ENCODE assay signal across 16 cellular contexts in the genomic region with DNA sequence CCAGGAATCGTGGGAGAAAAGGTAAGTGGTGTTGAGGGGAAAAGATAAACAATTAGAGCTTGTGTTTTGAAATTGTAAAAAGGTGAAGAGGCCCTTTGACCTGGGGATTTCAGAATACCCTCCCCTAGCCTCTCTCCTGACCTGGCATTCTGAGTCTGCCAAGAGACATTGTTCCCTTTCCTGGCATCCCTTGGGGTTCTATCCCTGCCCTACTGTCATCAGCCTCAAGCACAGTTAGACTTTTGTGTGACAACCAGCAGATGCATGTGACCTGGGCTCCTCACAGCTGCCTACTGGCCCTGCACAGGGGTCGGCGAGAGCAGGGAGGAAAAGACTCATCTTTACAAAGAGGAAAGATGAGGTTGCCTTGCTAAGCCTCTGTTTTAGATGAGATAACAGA.
A peak's percentile ranks its signal among the peaks of the same experiment; 100 is the strongest.
DNase-seq lines count a peak whose midpoint lies in the region; ATAC-seq, FAIRE-seq and TF ChIP-seq lines count a peak whose summit lies in the region.
"Had no signal": no experiment of that assay in that cellular context is flagged by ENCODE, and none has a peak within 500 bp of the region (broad histone marks: within the 10 kb centered on the region; RNA-seq: fewer than 3 reads in every experiment).

No MANE protein-coding gene starts in this region.

- TF ChIP-seq EP300 in HepG2 (IDR thresholded peaks at IDR 0.05; ENCODE audit: low read depth in 2 of 2, low read length in 2 of 2) (no peak), HepG2 (CRISPR knock-in tag; IDR thresholded peaks at IDR 0.05; ENCODE audit: borderline replicate concordance) (no peak)

- H3K4me3 Mint-ChIP-seq in chondrocyte (ENCODE audit: unreplicated experiment): no peak overlapping the region
- H3K4me3 Mint-ChIP-seq: activated CD4-positive, alpha-beta T cell treated with anti-CD3 and anti-CD28 coated beads, Interleukin-2, amount 10 ng/mL, durations not matched to agents 7 days and 5 days; effector memory CD8-positive, alpha-beta T cell; immature natural killer cell; natural killer cell had no signal

- 97% methylated on average over 3 of the region's 3 CpGs for WGBS in HepG2 (ENCODE audit: low lambda C conversion rate)

- TF ChIP-seq POLR2A in HepG2 (IDR thresholded peaks at IDR 0.05; ENCODE audit: insufficient read depth in 1 of 2, low read depth in 2 of 2, low read length in 2 of 2): no peak

- TF ChIP-seq CTCF in RWPE1 (conservative IDR thresholded peaks at IDR 0.05; ENCODE audit: low read depth) (no peak), chondrocyte (IDR thresholded peaks at IDR 0.05) (no peak), HepG2 (CRISPR knock-in tag; IDR thresholded peaks at IDR 0.05) (no peak)

- no peaks in the 10 kb centered on the region for H3K9me3 Mint-ChIP-seq in chondrocyte (ENCODE audit: low read depth)
- H3K9me3 Mint-ChIP-seq: activated CD4-positive, alpha-beta T cell treated with anti-CD3 and anti-CD28 coated beads, Interleukin-2, amount 10 ng/mL, durations not matched to agents 7 days and 5 days; effector memory CD8-positive, alpha-beta T cell; immature natural killer cell; natural killer cell had no signal

- H4K20me1 ChIP-seq in HepG2 (ENCODE audit: insufficient read depth, low read length): no peaks in the 10 kb centered on the region

- H3K27me3 ChIP-seq in HepG2 (ENCODE audit: control insufficient read depth in 1 of 2, insufficient read depth in 2 of 2, low read length in 2 of 2): no peaks in the 10 kb centered on the region

- H3K27ac Mint-ChIP-seq in chondrocyte (ENCODE audit: unreplicated experiment): peak overlapping the region; percentile 75
- H3K27ac Mint-ChIP-seq: activated CD4-positive, alpha-beta T cell treated with anti-CD3 and anti-CD28 coated beads, Interleukin-2, amount 10 ng/mL, durations not matched to agents 7 days and 5 days; effector memory CD8-positive, alpha-beta T cell; immature natural killer cell; natural killer cell; progenitor cell of endocrine pancreas had no signal

- peaks cover 6 to 86% of the 10 kb centered on the region in 2 experiments for H3K36me3 ChIP-seq in HepG2 (replicated peaks in 1 of 2; ENCODE audit: control insufficient read depth in 1 of 2, insufficient read depth in 2 of 2, low read length in 2 of 2)

- intact Hi-C loops in HepG2 (cut with micrococcal nuclease; ENCODE audit: unreplicated experiment) (no loop called here), sciatic nerve (cut with DNase I) (no loop called here)

- peaks cover 17% of the 10 kb centered on the region for H3K36me3 Mint-ChIP-seq in chondrocyte (ENCODE audit: low read depth)
- H3K36me3 Mint-ChIP-seq: immature natural killer cell, natural killer cell had no signal

- no TSS peak for BruUV-seq in HepG2 (replicated peaks; lab: Mats Ljungman, UMichigan)

- in situ Hi-C loops in HepG2 (cut with HindIII; ENCODE audit: extremely low pct_ligation_motif_present, low pct_unique_long_range_greater_than_20kb): no loop called here

- H3K9me3 ChIP-seq in HepG2 (ENCODE audit: low read length): no peaks in the 10 kb centered on the region

- H3K4me1 Mint-ChIP-seq in chondrocyte (ENCODE audit: low read depth): peaks cover 5% of the 10 kb centered on the region
- H3K4me1 Mint-ChIP-seq: activated CD4-positive, alpha-beta T cell treated with anti-CD3 and anti-CD28 coated beads, Interleukin-2, amount 10 ng/mL, durations not matched to agents 7 days and 5 days; immature natural killer cell; natural killer cell had no signal

- ATAC-seq in HepG2: no peak
- ATAC-seq in sciatic nerve: peak; percentile 16
- no peak for ATAC-seq in HG02885 (IDR thresholded peaks at IDR 0.05; ENCODE audit: poor library complexity, unreplicated experiment)
- ATAC-seq: effector memory CD8-positive, alpha-beta T cell; natural killer cell had no signal

- POLR2A ChIA-PET in RWPE1 (lab: Yijun Ruan, JAX; ENCODE audit: low non-redundant PET) (interaction anchor here (0.5 kb wide), 1 partner anchor 37 kb away, joined by 3 read pairs; no protein-coding TSS in a partner anchor), HepG2 (lab: Yijun Ruan, JAX) (no interaction called here)

- H2AFZ ChIP-seq in HepG2 (ENCODE audit: low read length): no peak overlapping the region

- no peak overlapping the region for H3K4me2 ChIP-seq in HepG2 (ENCODE audit: low read depth, low read length)

- no peak overlapping the region for H3K9ac ChIP-seq in HepG2 (ENCODE audit: insufficient read depth, low read depth, low read length)

- CTCF ChIA-PET in RWPE1 (lab: Yijun Ruan, JAX): interaction anchor here (1.0 to 1.4 kb wide), 2 partner anchors 41 to 143 kb away, joined by 3 to 6 read pairs; no protein-coding TSS in a partner anchor
- CTCF ChIA-PET in HepG2 (lab: Yijun Ruan, JAX; ENCODE audit: low intra/inter-chr PET ratio, low total read pairs): no interaction called here

- H3K27ac ChIP-seq in RWPE1: 0 out of 2 replicates have a peak overlapping the region, but pooled peaks have one; percentile 6
- no peak overlapping the region for H3K27ac ChIP-seq in HepG2 (ENCODE audit: extremely low read length, insufficient read depth, low read length)

- no peak for TF ChIP-seq RAD21 in HepG2 (CRISPR knock-in tag; IDR thresholded peaks at IDR 0.05)

- no peak for FAIRE-seq in HepG2 (lab: Jason Lieb, UNC)

- peaks cover 18% of the 10 kb centered on the region for H3K4me1 ChIP-seq in HepG2 (ENCODE audit: insufficient read depth, low read length)

- H3K4me3 ChIP-seq in HepG2 (replicated peaks in 1 of 3; ENCODE audit: insufficient read depth in 1 of 3, low read depth in 2 of 3, low read length in 3 of 3): no peak overlapping the region

- DNase-seq in RWPE1 (ENCODE audit: low spot score) (no peak), chondrocyte (ENCODE audit: low spot score) (no peak), HepG2 (ENCODE audit: low spot score) (no peak), sciatic nerve (ENCODE audit: low spot score) (no peak), NCI-H2107 treated with DMSO at 0.1 percent for 48 hours (lab: John Stamatoyannopoulos, UW; ENCODE audit: unreplicated experiment) (no peak), DMS153 (lab: John Stamatoyannopoulos, UW) (no peak)
- no peak for DNase-seq in activated T-cell treated with anti-CD3 and anti-CD28 coated beads, Interleukin-2, amount 50 U/mL, for 1 hour
- DNase-seq: activated CD4-positive, alpha-beta T cell treated with anti-CD3 and anti-CD28 coated beads, Interleukin-2, amount 10 ng/mL, durations not matched to agents 7 days and 5 days; activated CD8-positive, alpha-beta memory T cell treated with anti-CD3 and anti-CD28 coated beads, Interleukin-2, amount 50 U/mL, for 48 hours; activated gamma-delta T cell treated with Interleukin-2 at 50 U/mL for 16 hours; effector memory CD8-positive, alpha-beta T cell; immature natural killer cell; natural killer cell; T-helper 1 cell had no signal

- H3K79me2 ChIP-seq in HepG2 (ENCODE audit: insufficient read depth, low read length): no peaks in the 10 kb centered on the region

- H3K27me3 Mint-ChIP-seq in chondrocyte (ENCODE audit: low read depth): no peaks in the 10 kb centered on the region
- H3K27me3 Mint-ChIP-seq: activated CD4-positive, alpha-beta T cell treated with anti-CD3 and anti-CD28 coated beads, Interleukin-2, amount 10 ng/mL, durations not matched to agents 7 days and 5 days; progenitor cell of endocrine pancreas had no signal

TF ChIP-seq in HepG2, 621 proteins besides CTCF, POLR2A, EP300 and RAD21:
- TF ChIP-seq RBM22 (optimal IDR thresholded peaks at IDR 0.05; ENCODE audit: low read length) (peak; percentile 18), ZFP36 (IDR thresholded peaks at IDR 0.05; ENCODE audit: borderline replicate concordance, low read depth, low read length, partially characterized antibody) (no peak)
